In the genomic region with DNA sequence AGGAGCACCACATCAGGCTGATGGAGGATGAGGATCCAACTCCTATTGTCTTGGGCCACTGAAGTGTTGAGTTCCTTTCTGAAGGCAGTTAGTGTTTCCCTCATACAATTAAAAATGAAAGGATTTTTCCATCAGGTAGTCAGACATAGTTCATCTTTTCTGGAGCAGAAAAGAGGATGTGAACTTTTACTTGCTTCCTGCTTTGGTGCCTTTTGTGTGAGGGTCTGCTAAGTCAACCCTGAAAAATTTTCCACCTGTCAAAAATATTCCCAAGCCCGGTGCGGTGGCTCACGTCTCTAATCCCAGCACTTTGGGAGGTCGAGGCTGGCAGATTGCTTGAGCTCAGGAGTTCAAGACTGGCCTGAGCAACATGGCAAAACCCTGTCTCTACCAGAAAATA, we compare ENCODE assay signal across 19 cellular contexts. TPM values are rescaled to one million over a fixed set of nuclear protein-coding genes. Genes with fewer than 3 reads are reported as not detected.
DNase-seq lines count a peak whose midpoint lies in the region; ATAC-seq and TF ChIP-seq lines count a peak whose summit lies in the region.
"Had no signal": no experiment of that assay in that cellular context is flagged by ENCODE, and none has a peak within 500 bp of the region (broad histone marks: within the 10 kb centered on the region; RNA-seq: fewer than 3 reads in every experiment).

No MANE protein-coding gene starts in this region.

- peaks cover 4% of the 10 kb centered on the region for H3K9me3 Mint-ChIP-seq in CD4-positive, alpha-beta T cell
- H3K9me3 Mint-ChIP-seq in IgD-negative memory B cell (peaks cover 4 to 11% (median 7%) of the 10 kb centered on the region in 3 donors), memory B cell (peaks cover 3% of the 10 kb centered on the region), endodermal cell (peaks cover 15% of the 10 kb centered on the region)

- H4K20me1 ChIP-seq in OCI-LY1 (ENCODE audit: insufficient read depth, low read length), result no peaks in the 10 kb centered on the region

- H3K4me1 Mint-ChIP-seq in CD4-positive, alpha-beta T cell (ENCODE audit: low read depth), result peaks cover 77% of the 10 kb centered on the region
- peaks cover 44 to 63% (median 44%) of the 10 kb centered on the region in 3 donors for H3K4me1 Mint-ChIP-seq in IgD-negative memory B cell
- peaks cover 53% of the 10 kb centered on the region for H3K4me1 Mint-ChIP-seq in memory B cell
- H3K4me1 Mint-ChIP-seq in endodermal cell, result peaks cover 4% of the 10 kb centered on the region
- H3K4me1 Mint-ChIP-seq: brain, GM23338, neural crest cell had no signal

- H3K9ac ChIP-seq in OCI-LY1 (ENCODE audit: low read length) (peak overlapping the region; percentile 87), endodermal cell (ENCODE audit: extremely low read depth, low read length, poor library complexity, severe bottlenecking) (no peak overlapping the region)

- no peaks in the 10 kb centered on the region for H3K27me3 ChIP-seq in CD4-positive, alpha-beta T cell (ENCODE audit: control insufficient read depth, insufficient read depth, low read length)
- H3K27me3 ChIP-seq in OCI-LY1 (ENCODE audit: insufficient read depth, low read length), result no peaks in the 10 kb centered on the region
- no peaks in the 10 kb centered on the region for H3K27me3 ChIP-seq in endodermal cell (ENCODE audit: control insufficient read depth, insufficient read depth, low read length, poor library complexity, severe bottlenecking)
- H3K27me3 ChIP-seq: suprapubic skin had no signal

- POLR2A ChIA-PET in CD4-positive, alpha-beta T cell (lab: Charles Lee), result interaction anchor here (1.2 to 2.0 kb wide), 4 partner anchors 9 to 43 kb away, joined by 3 to 11 read pairs (median 6); partner anchors contain the start of gene RGCC

- in situ Hi-C loops in GM13977 (cut with MboI; ENCODE audit: low pct_unique_long_range_greater_than_20kb, low sequenced_read_pairs, unreplicated experiment), result no loop called here

- DNase-seq in CD4-positive, alpha-beta T cell, result no peak
- no peak for DNase-seq in memory B cell (ENCODE audit: low spot score in 2 of 2)
- DNase-seq in endodermal cell, result no peak
- no peak for DNase-seq in GM13977 (ENCODE audit: low spot score)
- DNase-seq: activated T-cell treated with anti-CD3 and anti-CD28 coated beads, Interleukin-2, amount 50 U/mL, for 1 hour; cortex of kidney; NCI-H1048; NCI-H2081 treated with DMSO at 0.1 percent for 48 hours; psoas muscle; stimulated activated CD8-positive, alpha-beta memory T cell treated with anti-CD3 and anti-CD28 coated beads, Interleukin-4, amount 100 ng/mL, for 48 hours had no signal

- CTCF ChIA-PET in CD4-positive, alpha-beta T cell (lab: Charles Lee), result no interaction called here

- no peaks in the 10 kb centered on the region for H3K27me3 Mint-ChIP-seq in CD4-positive, alpha-beta T cell
- H3K27me3 Mint-ChIP-seq in IgD-negative memory B cell (peaks cover 9% of the 10 kb centered on the region), memory B cell (peaks cover 2% of the 10 kb centered on the region), endodermal cell (ENCODE audit: insufficient read depth) (peaks cover 9% of the 10 kb centered on the region)
- H3K27me3 Mint-ChIP-seq: activated CD4-positive, alpha-beta T cell treated with anti-CD3 and anti-CD28 coated beads, Interleukin-2, amount 10 ng/mL, durations not matched to agents 24 days and 14 days; brain had no signal

- intact Hi-C loops in CD4-positive, alpha-beta T cell (cut with DNase I, micrococcal nuclease), result no loop called here

- no peak for TF ChIP-seq CTCF in CD4-positive, alpha-beta T cell (IDR thresholded peaks at IDR 0.05)
- TF ChIP-seq CTCF in OCI-LY1 (IDR thresholded peaks at IDR 0.05; ENCODE audit: low read length), result no peak
- TF ChIP-seq CTCF in endodermal cell (conservative IDR thresholded peaks at IDR 0.05), result no peak
- TF ChIP-seq CTCF in GM13977 (IDR thresholded peaks at IDR 0.05; ENCODE audit: extremely low read depth, insufficient read depth, missing control alignments), result no peak

- H3K27ac ChIP-seq in CD4-positive, alpha-beta T cell (ENCODE audit: low read depth, low read length), result no peak overlapping the region
- H3K27ac ChIP-seq in OCI-LY1 (ENCODE audit: low read depth, low read length, poor library complexity, severe bottlenecking) (peak overlapping the region; percentile 97), endodermal cell (ENCODE audit: low read depth, low read length) (no peak overlapping the region)
- H3K27ac ChIP-seq: psoas muscle, suprapubic skin had no signal

- peaks cover 4% of the 10 kb centered on the region for H3K36me3 Mint-ChIP-seq in CD4-positive, alpha-beta T cell (ENCODE audit: low read depth)
- H3K36me3 Mint-ChIP-seq in IgD-negative memory B cell, result no peaks in the 10 kb centered on the region
- H3K36me3 Mint-ChIP-seq in memory B cell, result no peaks in the 10 kb centered on the region
- no peaks in the 10 kb centered on the region for H3K36me3 Mint-ChIP-seq in endodermal cell (ENCODE audit: low read depth)
- H3K36me3 Mint-ChIP-seq: brain had no signal

- H3K79me2 ChIP-seq in OCI-LY1 (ENCODE audit: insufficient read depth, low read length), result no peaks in the 10 kb centered on the region

- no peak for ATAC-seq in CD4-positive, alpha-beta T cell (ENCODE audit: poor library complexity)
- ATAC-seq in memory B cell (ENCODE audit: low read depth), result peak; percentile 18
- ATAC-seq in GM19324 (IDR thresholded peaks at IDR 0.05; ENCODE audit: low FRiP score, unreplicated experiment), result no peak
- ATAC-seq: GM23338 had no signal

- WGBS in endodermal cell (ENCODE audit: insufficient coverage in 1 of 2, insufficient read length in 1 of 2), 2 experiments, result 93% methylated on average over 4 of the region's 4 CpGs; no CpG with 5 or more reads in 1 of the 2 experiments

- H3K4me2 ChIP-seq in OCI-LY1 (ENCODE audit: low read length), result peak overlapping the region; percentile 69
- H3K4me2 ChIP-seq: GM23338, smooth muscle cell had no signal

- peaks cover 88% of the 10 kb centered on the region for H3K4me1 ChIP-seq in OCI-LY1 (ENCODE audit: insufficient read depth, low read length, severe bottlenecking)
- H3K4me1 ChIP-seq in endodermal cell (ENCODE audit: control insufficient read depth, insufficient read depth, low read length), result no peaks in the 10 kb centered on the region
- H3K4me1 ChIP-seq: psoas muscle had no signal

- H3K27ac Mint-ChIP-seq in CD4-positive, alpha-beta T cell, result peak overlapping the region; percentile 80
- H3K27ac Mint-ChIP-seq in IgD-negative memory B cell (peak overlapping the region in 2 of 3 donors; percentile 22 to 37), memory B cell (no peak overlapping the region), endodermal cell (no peak overlapping the region)
- H3K27ac Mint-ChIP-seq: brain, GM23338 had no signal

- no peaks in the 10 kb centered on the region for H3K9me3 ChIP-seq in CD4-positive, alpha-beta T cell (ENCODE audit: control insufficient read depth, low read length)
- no peaks in the 10 kb centered on the region for H3K9me3 ChIP-seq in OCI-LY1 (ENCODE audit: low read length)
- peaks cover 7% of the 10 kb centered on the region for H3K9me3 ChIP-seq in endodermal cell (ENCODE audit: control insufficient read depth, low read length)
- H3K9me3 ChIP-seq: psoas muscle, suprapubic skin had no signal

- no peaks in the 10 kb centered on the region for H3K9me2 ChIP-seq in OCI-LY1 (ENCODE audit: low read depth, low read length)

- H3K4me3 Mint-ChIP-seq in CD4-positive, alpha-beta T cell, result no peak overlapping the region
- H3K4me3 Mint-ChIP-seq in IgD-negative memory B cell (peak overlapping the region; percentile 17 to 87 (median 66)), memory B cell (peak overlapping the region; percentile 8), endodermal cell (no peak overlapping the region)
- H3K4me3 Mint-ChIP-seq: brain, GM23338, neural crest cell had no signal

- no peak overlapping the region for H2AFZ ChIP-seq in OCI-LY1 (ENCODE audit: low read length)
- H2AFZ ChIP-seq: GM23338 had no signal

- peaks cover 4% of the 10 kb centered on the region for H3K36me3 ChIP-seq in OCI-LY1 (ENCODE audit: insufficient read depth, low read length)
- H3K36me3 ChIP-seq in endodermal cell (ENCODE audit: control insufficient read depth, insufficient read depth, low read length), result no peaks in the 10 kb centered on the region
- H3K36me3 ChIP-seq: suprapubic skin had no signal

- 0 out of 2 replicates have a peak, but pooled peaks cover 6% of the 10 kb centered on the region for H3F3A ChIP-seq in OCI-LY1 (ENCODE audit: insufficient read depth, low read length)

- H3K4me3 ChIP-seq in OCI-LY1 (ENCODE audit: low read depth, low read length, poor library complexity, severe bottlenecking) (peak overlapping the region; percentile 61), endodermal cell (ENCODE audit: low read length) (no peak overlapping the region)
- H3K4me3 ChIP-seq: GM23338, psoas muscle, smooth muscle cell, suprapubic skin had no signal

RNA-seq across cellular contexts. Expression of gene RGCC, which starts 43.9 kb away (rescaled TPM):
- 100 to 1,000 TPM; 752 to 758 TPM for total RNA-seq in CD4-positive, alpha-beta T cell
- 6.8 TPM for polyA plus RNA-seq in IgD-negative memory B cell
- total RNA-seq in endodermal cell, result 1 to 10 TPM; 5.4 TPM
- polyA plus RNA-seq in endodermal cell (2013, experiment 1 of 2), result 14.1 TPM
- 13.2 TPM for polyA plus RNA-seq in endodermal cell (2013, experiment 2 of 2)

Comparison
In these comparisons a context has a peak if more than half of its experiments do, and no peak if none do; other contexts are left out.
1. H3K27ac Mint-ChIP-seq: peak in CD4-positive, alpha-beta T cell (single experiment) and IgD-negative memory B cell (2 of 3); none in memory B cell (single experiment) and endodermal cell (single experiment).
2. H3K4me3 Mint-ChIP-seq: peak in IgD-negative memory B cell (4 of 4) and memory B cell (single experiment); none in CD4-positive, alpha-beta T cell (single experiment) and endodermal cell (single experiment).
3. RNA of gene RGCC, which starts 43.9 kb away (total RNA-seq): 752 to 758 TPM in CD4-positive, alpha-beta T cell; 5.4 TPM in endodermal cell; every median in the first group is over 100 times any median in the second.